In genomic region chr13:28609381-28609780, GRCh38 we compare ENCODE assay signal across 22 cellular contexts. TPM values are rescaled to one million over a fixed set of nuclear protein-coding genes. Genes with fewer than 3 reads are reported as not detected.
DNase-seq lines count a peak whose midpoint lies in the region; ATAC-seq and TF ChIP-seq lines count a peak whose summit lies in the region.
"Had no signal": no experiment of that assay in that cellular context is flagged by ENCODE, and none has a peak within 500 bp of the region (broad histone marks: within the 10 kb centered on the region; RNA-seq: fewer than 3 reads in every experiment).

No MANE protein-coding gene starts in this region.

- H3K18ac ChIP-seq in mesenchymal stem cell (ENCODE audit: low read depth in 1 of 2, low read length in 2 of 2): peak overlapping the region; percentile 41 to 89

- H3K27ac Mint-ChIP-seq in activated T-helper 17 cell treated with anti-CD3 and anti-CD28 coated beads, Interleukin-2, amount 50 U/mL, for 72 hours: peak overlapping the region; percentile 20
- H3K27ac Mint-ChIP-seq: B cell; CD8-positive, alpha-beta T cell had no signal

- H4K20me1 ChIP-seq in Loucy (ENCODE audit: insufficient read depth, low read length, poor library complexity, severe bottlenecking): no peaks in the 10 kb centered on the region

- peak overlapping the region; percentile 7 for H4K8ac ChIP-seq in mesenchymal stem cell (ENCODE audit: low read length)

- no peaks in the 10 kb centered on the region for H3K79me2 ChIP-seq in Loucy (ENCODE audit: insufficient read depth, low read length)

- peaks cover 63% of the 10 kb centered on the region for H3K4me1 ChIP-seq in Loucy (ENCODE audit: insufficient read depth, low read length, poor library complexity, severe bottlenecking)
- peaks cover 10% of the 10 kb centered on the region for H3K4me1 ChIP-seq in mesenchymal stem cell (ENCODE audit: control insufficient read depth, insufficient read depth, low read depth, low read length)
- peaks cover 0 to 16% (median 0%) of the 10 kb centered on the region in 12 donors for H3K4me1 ChIP-seq in heart left ventricle

- H3K4me3 ChIP-seq in Loucy (ENCODE audit: low read length, poor library complexity, severe bottlenecking) (no peak overlapping the region), mesenchymal stem cell (ENCODE audit: insufficient read depth in 1 of 2, low read depth in 1 of 2, low read length in 2 of 2) (no peak overlapping the region), MG63 (no peak overlapping the region), heart left ventricle (no peak overlapping the region)

- no peaks in the 10 kb centered on the region for H3K9me3 Mint-ChIP-seq in activated T-helper 17 cell treated with anti-CD3 and anti-CD28 coated beads, Interleukin-2, amount 50 U/mL, for 72 hours
- H3K9me3 Mint-ChIP-seq: CD8-positive, alpha-beta T cell had no signal

- no peak for TF ChIP-seq POLR2A in heart left ventricle (IDR thresholded peaks at IDR 0.05)

- peaks cover 4% of the 10 kb centered on the region for H3F3A ChIP-seq in Loucy (ENCODE audit: low read depth)

- H3K4me2 ChIP-seq in Loucy (ENCODE audit: low read depth, low read length, poor library complexity, severe bottlenecking): peak overlapping the region; percentile 56
- H3K4me2 ChIP-seq in mesenchymal stem cell (ENCODE audit: low read length, poor library complexity, severe bottlenecking): no peak overlapping the region

- H2AFZ ChIP-seq in Loucy (ENCODE audit: low read length) (no peak overlapping the region), mesenchymal stem cell (ENCODE audit: low read depth, low read length) (no peak overlapping the region)

- H3K9me2 ChIP-seq in Loucy (replicated peaks; ENCODE audit: low read depth, low read length): no peaks in the 10 kb centered on the region

- 100% methylated on average over 1 of the region's 1 CpG for WGBS in mesenchymal stem cell
- 95 to 100% (median 99%) methylated on average over 1 of the region's 1 CpG for WGBS in heart left ventricle, 4 donors

- H3K27me3 Mint-ChIP-seq in activated T-helper 17 cell treated with anti-CD3 and anti-CD28 coated beads, Interleukin-2, amount 50 U/mL, for 72 hours: no peaks in the 10 kb centered on the region
- H3K27me3 Mint-ChIP-seq: B cell had no signal

- no peak overlapping the region for H3K14ac ChIP-seq in mesenchymal stem cell (ENCODE audit: low read length in 2 of 2)

- TF ChIP-seq CTCF in Loucy (conservative IDR thresholded peaks at IDR 0.05; ENCODE audit: low read length) (no peak), heart left ventricle (IDR thresholded peaks at IDR 0.05) (no peak)

- no peaks in the 10 kb centered on the region for H3K79me1 ChIP-seq in mesenchymal stem cell (replicated peaks; ENCODE audit: low read length, poor library complexity, severe bottlenecking)

- no peaks in the 10 kb centered on the region for H3K27me3 ChIP-seq in Loucy (ENCODE audit: insufficient read depth, low read length, poor library complexity, severe bottlenecking)
- H3K27me3 ChIP-seq in mesenchymal stem cell (ENCODE audit: control insufficient read depth in 1 of 2, insufficient read depth in 1 of 2, low read length in 2 of 2): no peaks in the 10 kb centered on the region
- H3K27me3 ChIP-seq in MG63: no peaks in the 10 kb centered on the region
- H3K27me3 ChIP-seq in heart left ventricle: no peaks in the 10 kb centered on the region

- ATAC-seq in activated T-helper 17 cell treated with anti-CD3 and anti-CD28 coated beads, Interleukin-2, amount 50 U/mL, for 72 hours (replicated peaks): no peak
- ATAC-seq in heart left ventricle: no peak
- ATAC-seq: CD8-positive, alpha-beta T cell; HCT116 had no signal

- H3K36me3 ChIP-seq in Loucy (ENCODE audit: insufficient read depth, low read length): no peaks in the 10 kb centered on the region
- H3K36me3 ChIP-seq in mesenchymal stem cell (ENCODE audit: control insufficient read depth in 1 of 2, insufficient read depth in 2 of 2, low read depth in 1 of 2, low read length in 2 of 2): no peaks in the 10 kb centered on the region
- no peaks in the 10 kb centered on the region for H3K36me3 ChIP-seq in MG63
- H3K36me3 ChIP-seq in heart left ventricle: no peaks in the 10 kb centered on the region

- no peak overlapping the region for H3K4ac ChIP-seq in mesenchymal stem cell (ENCODE audit: low read depth in 1 of 2, low read length in 2 of 2)

- H2AK5ac ChIP-seq in mesenchymal stem cell (ENCODE audit: low read length, severe bottlenecking): no peak overlapping the region

- no peak overlapping the region for H3K9ac ChIP-seq in Loucy (ENCODE audit: low read depth, low read length, poor library complexity, severe bottlenecking)
- H3K9ac ChIP-seq in mesenchymal stem cell (ENCODE audit: low read length): no peak overlapping the region

- no peaks in the 10 kb centered on the region for H3K9me3 ChIP-seq in Loucy (ENCODE audit: insufficient read depth, low read depth, low read length)
- H3K9me3 ChIP-seq in mesenchymal stem cell (ENCODE audit: control insufficient read depth, low read length): no peaks in the 10 kb centered on the region
- no peaks in the 10 kb centered on the region for H3K9me3 ChIP-seq in MG63
- no peaks in the 10 kb centered on the region for H3K9me3 ChIP-seq in heart left ventricle

- H3K23ac ChIP-seq in mesenchymal stem cell (ENCODE audit: low read length in 2 of 2): no peak overlapping the region

- H3K36me3 Mint-ChIP-seq in activated T-helper 17 cell treated with anti-CD3 and anti-CD28 coated beads, Interleukin-2, amount 50 U/mL, for 72 hours (ENCODE audit: low read depth): no peaks in the 10 kb centered on the region
- H3K36me3 Mint-ChIP-seq: CD8-positive, alpha-beta T cell had no signal

- H2BK12ac ChIP-seq in mesenchymal stem cell (ENCODE audit: low read length in 2 of 2): peak overlapping the region; percentile 12 to 44

- intact Hi-C loops in heart left ventricle (cut with DNase I): no loop called here

- H2BK120ac ChIP-seq in mesenchymal stem cell (ENCODE audit: low read depth, low read length): no peak overlapping the region

- peak overlapping the region; percentile 25 for H4K91ac ChIP-seq in mesenchymal stem cell (ENCODE audit: low read length)

- no peak overlapping the region for H3K4me3 Mint-ChIP-seq in activated T-helper 17 cell treated with anti-CD3 and anti-CD28 coated beads, Interleukin-2, amount 50 U/mL, for 72 hours
- H3K4me3 Mint-ChIP-seq: B cell; CD8-positive, alpha-beta T cell had no signal

- no peak overlapping the region for H2BK5ac ChIP-seq in mesenchymal stem cell (ENCODE audit: low read depth, low read length, poor library complexity, severe bottlenecking)

- DNase-seq in mesenchymal stem cell: no peak
- no peak for DNase-seq in A172 (ENCODE audit: low spot score)
- DNase-seq in MG63: no peak
- DNase-seq in NCI-H2171 (lab: John Stamatoyannopoulos, UW): no peak
- no peak for DNase-seq in heart left ventricle
- DNase-seq: CD8-positive, alpha-beta T cell; DMS 273 treated with DMSO at 0.1 percent for 48 hours; DMS79 treated with DMSO at 0.1 percent for 48 hours; GF-D8; Karpas-422; MV-4-11; NCI-H1105; NCI-H1436 treated with DMSO at 0.1 percent for 48 hours; NCI-H1930; NCI-H526 treated with DMSO at 0.1 percent for 48 hours; Right ventricle myocardium superior; RPMI8226 had no signal

- H2BK15ac ChIP-seq in mesenchymal stem cell (ENCODE audit: low read depth, poor library complexity, severe bottlenecking): no peak overlapping the region

- peaks cover 31% of the 10 kb centered on the region for H3K4me1 Mint-ChIP-seq in activated T-helper 17 cell treated with anti-CD3 and anti-CD28 coated beads, Interleukin-2, amount 50 U/mL, for 72 hours
- H3K4me1 Mint-ChIP-seq: B cell had no signal

- no peak overlapping the region for H3K27ac ChIP-seq in mesenchymal stem cell (ENCODE audit: low read length, poor library complexity, severe bottlenecking)
- H3K27ac ChIP-seq in heart left ventricle: no peak overlapping the region
- H3K27ac ChIP-seq: C4-2B had no signal

RNA-seq across cellular contexts. Expression of gene POMP, which starts 49.5 kb away (rescaled TPM):
- total RNA-seq in activated T-helper 17 cell treated with anti-CD3 and anti-CD28 coated beads, Interleukin-2, amount 50 U/mL, for 72 hours: 100 to 1,000 TPM in 1 of 2 donors, 10 to 100 TPM in 1; 71.3 to 101 TPM
- 172 TPM for polyA plus RNA-seq in mesenchymal stem cell (2013, experiment 1 of 2)
- polyA plus RNA-seq in mesenchymal stem cell (2013, experiment 2 of 2): 184 TPM
- total RNA-seq in A172 (2014; rRNA removed; shearing (Covaris generic)): 135 and 234 TPM in 2 replicates
- total RNA-seq in MG63 (2014; rRNA removed; shearing (Covaris generic); ENCODE audit: low replicate concordance): 76.1 and 127 TPM in 2 replicates
- total RNA-seq in heart left ventricle: 100 to 1,000 TPM in 5 of 9 donors, 10 to 100 TPM in 4; 87.8 to 120 (median 102) TPM
- polyA plus RNA-seq in heart left ventricle: 100 to 1,000 TPM; 134 to 149 TPM
